21 cellular contexts compared by ENCODE assay signal in the genomic region with DNA sequence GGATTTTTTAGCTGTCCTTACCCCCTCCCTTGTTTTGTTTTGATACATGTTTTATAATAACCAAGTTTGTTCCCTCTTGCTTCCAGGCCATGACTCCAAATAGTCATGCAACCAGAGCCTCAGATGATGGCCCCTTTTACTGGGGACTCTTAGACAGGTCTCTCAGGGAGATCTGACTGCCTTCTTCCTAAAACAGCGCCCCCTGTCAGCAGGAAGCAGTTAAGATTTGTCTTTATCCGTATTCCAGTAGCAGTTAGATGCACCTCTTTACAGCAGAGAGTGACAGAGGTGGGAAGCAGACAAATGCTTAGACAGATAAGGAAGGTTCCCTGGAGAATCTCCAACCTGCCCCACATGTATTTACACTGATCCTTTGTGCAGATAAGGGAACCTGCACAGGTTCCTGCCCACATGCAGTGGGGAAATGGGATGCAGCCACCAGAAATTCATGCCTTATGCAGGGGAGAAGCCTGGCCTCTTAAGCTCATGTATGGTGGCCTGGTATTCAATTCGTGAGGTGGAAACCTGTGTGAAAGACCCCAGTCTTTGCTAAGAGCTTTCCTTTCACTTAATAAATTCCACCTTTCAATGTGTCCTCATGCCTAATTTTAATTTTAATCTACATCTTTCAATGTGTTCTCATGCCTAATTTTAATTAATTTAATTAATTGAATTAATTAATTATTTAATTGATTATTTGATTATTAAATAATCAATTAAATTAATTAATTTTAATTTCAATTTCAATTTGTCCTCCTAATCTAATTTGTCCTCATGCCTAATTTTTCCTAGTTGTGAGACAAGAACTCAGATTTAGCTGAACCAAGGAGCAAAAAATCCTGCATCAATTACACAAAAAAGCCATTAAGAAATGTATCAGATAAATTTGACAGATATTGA. TPM values are rescaled to one million over a fixed set of nuclear protein-coding genes. Genes with fewer than 3 reads are reported as not detected.
DNase-seq lines count a peak whose midpoint lies in the region; ATAC-seq and TF ChIP-seq lines count a peak whose summit lies in the region.
"Had no signal": no experiment of that assay in that cellular context is flagged by ENCODE, and none has a peak within 500 bp of the region (broad histone marks: within the 10 kb centered on the region; RNA-seq: fewer than 3 reads in every experiment).

No MANE protein-coding gene starts in this region.

- H3K9ac ChIP-seq in OCI-LY3 (ENCODE audit: low read length), result no peak overlapping the region

- H3K36me3 ChIP-seq in BE2C, result no peaks in the 10 kb centered on the region
- no peaks in the 10 kb centered on the region for H3K36me3 ChIP-seq in OCI-LY3 (replicated peaks; ENCODE audit: low read depth, low read length)
- no peaks in the 10 kb centered on the region for H3K36me3 ChIP-seq in upper lobe of left lung
- H3K36me3 ChIP-seq: left lung, thyroid gland had no signal

- H3K27me3 ChIP-seq in BE2C (no peaks in the 10 kb centered on the region), OCI-LY3 (ENCODE audit: low read depth, low read length) (no peaks in the 10 kb centered on the region), upper lobe of left lung (no peaks in the 10 kb centered on the region)
- H3K27me3 ChIP-seq: left lung, thyroid gland had no signal

- H2AFZ ChIP-seq in OCI-LY3 (ENCODE audit: low read depth, low read length), result no peak overlapping the region

- no peaks in the 10 kb centered on the region for H3K79me2 ChIP-seq in OCI-LY3 (ENCODE audit: low read length)

- H3K27ac ChIP-seq in OCI-LY3 (ENCODE audit: low read length), result no peak overlapping the region
- no peak overlapping the region for H3K27ac ChIP-seq in upper lobe of left lung
- H3K27ac ChIP-seq: left lung, thyroid gland had no signal

- H3K4me3 ChIP-seq in BE2C (ENCODE audit: low read depth, low read length) (no peak overlapping the region), OCI-LY3 (ENCODE audit: low read length) (no peak overlapping the region), fibroblast of the aortic adventitia (ENCODE audit: low read depth, low read length) (no peak overlapping the region), upper lobe of left lung (no peak overlapping the region)
- H3K4me3 ChIP-seq: left lung, thyroid gland had no signal

- TF ChIP-seq CTCF in BE2C (IDR thresholded peaks at IDR 0.05; ENCODE audit: low read depth, low read length) (0 out of 2 replicates have a peak, but pooled peaks have one; percentile 10), GM12873 (IDR thresholded peaks at IDR 0.05; ENCODE audit: insufficient read depth, low read depth, low read length, missing control alignments) (peak; percentile 41), OCI-LY3 (IDR thresholded peaks at IDR 0.05; ENCODE audit: low read depth, low read length) (peak; percentile 16; the same call in 1 of the 2 replicates), fibroblast of the aortic adventitia (IDR thresholded peaks at IDR 0.05; ENCODE audit: insufficient read depth, low read length) (peak; percentile 6), upper lobe of left lung (IDR thresholded peaks at IDR 0.05) (no peak)

- H3K9me3 ChIP-seq in BE2C (no peaks in the 10 kb centered on the region), OCI-LY3 (ENCODE audit: insufficient read depth, low read length) (no peaks in the 10 kb centered on the region), upper lobe of left lung (peaks cover 0 to 11% (median 8%) of the 10 kb centered on the region in 4 donors)
- H3K9me3 ChIP-seq: thyroid gland had no signal

- DNase-seq in BE2C, result no peak
- DNase-seq in fibroblast of the aortic adventitia (ENCODE audit: low read depth), result no peak
- DNase-seq in upper lobe of left lung, result no peak
- DNase-seq in stimulated activated CD4-positive, alpha-beta T cell treated with anti-CD3 and anti-CD28 coated beads, Interleukin-2, amount 100 ng/mL, for 24 hours, result no peak
- DNase-seq: activated CD4-positive, CD25-positive, alpha-beta regulatory T cell; activated effector memory CD4-positive, alpha-beta T cell treated with Interleukin-2 at 50 U/mL for 16 hours; central memory CD4-positive, alpha-beta T cell; DMS153; effector CD8-positive, alpha-beta T cell; H7; left lung; MV-4-11; NCI-H2081; small intestine; thyroid gland had no signal

- no peak overlapping the region for H3K4me2 ChIP-seq in OCI-LY3 (ENCODE audit: low read length)

- H3K4me1 ChIP-seq in BE2C (no peaks in the 10 kb centered on the region), OCI-LY3 (ENCODE audit: low read length) (peaks cover 7% of the 10 kb centered on the region; the same call in 1 of the 2 replicates), upper lobe of left lung (no peaks in the 10 kb centered on the region)
- H3K4me1 ChIP-seq: left lung, thyroid gland had no signal

- no peak for TF ChIP-seq EP300 in upper lobe of left lung (IDR thresholded peaks at IDR 0.05)

- no peaks in the 10 kb centered on the region for H4K20me1 ChIP-seq in OCI-LY3 (ENCODE audit: insufficient read depth, low read length)

- WGBS in upper lobe of left lung, 2 donors, result 51 to 64% methylated on average over 3 of the region's 3 CpGs

- ATAC-seq in upper lobe of left lung (ENCODE audit: low FRiP score in 2 of 2), result no peak
- no peak for ATAC-seq in GM18873 (IDR thresholded peaks at IDR 0.05; ENCODE audit: low FRiP score, unreplicated experiment)
- no peak for ATAC-seq in GM19351 (IDR thresholded peaks at IDR 0.05; ENCODE audit: unreplicated experiment)
- ATAC-seq: left lung had no signal

- no peak for TF ChIP-seq POLR2A in upper lobe of left lung (IDR thresholded peaks at IDR 0.05)

RNA-seq across cellular contexts. Expression of gene GLYAT, which starts 11.5 kb away (rescaled TPM):
- not detected for polyA plus RNA-seq in BE2C (2012; ENCODE audit: insufficient read depth, insufficient read length, low read depth)
- total RNA-seq in fibroblast of the aortic adventitia (ENCODE audit: low replicate concordance) (not detected in 2 replicates), upper lobe of left lung (not detected)
- total RNA-seq: H7; left lung; T-helper 1 cell treated with Interleukin-12 subunit alpha and Interleukin-12 subunit beta and Interleukin-4 antibody, amounts not matched to agents 30 ng/mL and 1 ng/mL, for 36 hours; thyroid gland had no signal
- polyA plus RNA-seq: BJ, small intestine had no signal

Comparison
In these comparisons a context has a peak if more than half of its experiments do, and no peak if none do; other contexts are left out.
1. CTCF ChIP-seq: peak in BE2C (single experiment), GM12873 (single experiment), OCI-LY3 (single experiment) and fibroblast of the aortic adventitia (single experiment); none in upper lobe of left lung (0 of 6).